In the genomic region with DNA sequence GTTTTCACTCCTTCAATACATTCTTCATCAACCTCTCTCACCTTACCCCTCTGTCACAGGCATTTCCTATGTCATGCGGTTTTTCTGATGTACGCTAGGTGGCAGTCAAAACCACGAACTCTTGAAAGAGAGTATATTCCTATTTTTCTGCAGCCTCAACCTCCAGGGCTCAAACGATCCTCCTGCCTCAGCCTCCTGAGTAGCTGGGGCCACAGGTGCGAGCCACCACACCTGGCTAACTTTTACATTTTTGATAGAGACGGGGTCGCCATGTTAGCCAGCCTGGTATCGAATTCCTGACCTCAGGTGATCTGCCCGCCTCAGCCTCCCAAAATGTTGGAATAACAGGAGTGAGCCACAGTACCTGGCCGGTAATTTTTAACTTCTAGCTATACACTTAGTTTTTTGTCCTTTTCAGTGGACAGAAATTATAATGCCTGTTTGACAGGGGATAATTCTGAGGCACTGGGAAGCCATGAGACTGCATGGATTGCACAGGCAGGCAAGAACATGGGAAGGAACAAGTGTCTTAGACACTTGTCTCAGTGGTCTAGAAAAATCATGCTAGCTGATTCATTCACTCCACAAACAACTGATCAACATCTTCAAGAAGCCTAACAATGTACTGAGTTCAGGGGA, we compare ENCODE assay signal across 8 cellular contexts. TPM values are rescaled to one million over a fixed set of nuclear protein-coding genes. Genes with fewer than 3 reads are reported as not detected.
DNase-seq lines count a peak whose midpoint lies in the region; ATAC-seq and TF ChIP-seq lines count a peak whose summit lies in the region.

No MANE protein-coding gene starts in this region.

- TF ChIP-seq CTCF in glutamatergic neuron (IDR thresholded peaks at IDR 0.05; ENCODE audit: partially characterized antibody, unreplicated experiment): peak; percentile 85

- H3K4me3 Mint-ChIP-seq in CD4-positive, CD25-positive, alpha-beta regulatory T cell: no peak overlapping the region
- no peak overlapping the region for H3K4me3 Mint-ChIP-seq in activated T-helper 17 cell treated with anti-CD3 and anti-CD28 coated beads, Interleukin-2, amount 50 U/mL, for 72 hours
- no peak overlapping the region for H3K4me3 Mint-ChIP-seq in glutamatergic neuron (ENCODE audit: unreplicated experiment)

- no peak overlapping the region for H3K27ac ChIP-seq in CD4-positive, CD25-positive, alpha-beta regulatory T cell (ENCODE audit: insufficient read depth, low read length, poor library complexity, severe bottlenecking)

- no peak overlapping the region for H3K4me3 ChIP-seq in CD4-positive, CD25-positive, alpha-beta regulatory T cell (ENCODE audit: low read depth, low read length)
- H3K4me3 ChIP-seq in H7 (ENCODE audit: insufficient read depth, low read depth, low read length): no peak overlapping the region

- peaks cover 2% of the 10 kb centered on the region for H3K27me3 ChIP-seq in CD4-positive, CD25-positive, alpha-beta regulatory T cell (ENCODE audit: control insufficient read depth, insufficient read depth, low read length)
- no peaks in the 10 kb centered on the region for H3K27me3 ChIP-seq in H7 (ENCODE audit: control insufficient read depth, insufficient read depth, low read length)

- no peaks in the 10 kb centered on the region for H3K9me3 Mint-ChIP-seq in CD4-positive, CD25-positive, alpha-beta regulatory T cell
- H3K9me3 Mint-ChIP-seq in activated T-helper 17 cell treated with anti-CD3 and anti-CD28 coated beads, Interleukin-2, amount 50 U/mL, for 72 hours: no peaks in the 10 kb centered on the region
- H3K9me3 Mint-ChIP-seq in glutamatergic neuron (ENCODE audit: unreplicated experiment): peaks cover 5% of the 10 kb centered on the region

- peak; percentile 22 to 75 (median 69) for DNase-seq in CD4-positive, CD25-positive, alpha-beta regulatory T cell
- DNase-seq in H7 (peak; percentile 54), NCI-H82 treated with DMSO at 0.1 percent for 48 hours (lab: John Stamatoyannopoulos, UW; ENCODE audit: unreplicated experiment) (peak; percentile 57), glutamatergic neuron (no peak), retina (peak; percentile 47), GOT3 (lab: John Stamatoyannopoulos, UW) (no peak)

- H3K4me1 Mint-ChIP-seq in CD4-positive, CD25-positive, alpha-beta regulatory T cell: peaks cover 6 to 16% (median 10%) of the 10 kb centered on the region in 4 donors
- H3K4me1 Mint-ChIP-seq in activated T-helper 17 cell treated with anti-CD3 and anti-CD28 coated beads, Interleukin-2, amount 50 U/mL, for 72 hours: no peaks in the 10 kb centered on the region
- H3K4me1 Mint-ChIP-seq in glutamatergic neuron (ENCODE audit: low read depth, unreplicated experiment): no peaks in the 10 kb centered on the region

- ATAC-seq in CD4-positive, CD25-positive, alpha-beta regulatory T cell (ENCODE audit: low read depth in 2 of 2): peak; percentile 53 to 60
- ATAC-seq in activated T-helper 17 cell treated with anti-CD3 and anti-CD28 coated beads, Interleukin-2, amount 50 U/mL, for 72 hours (replicated peaks): peak; percentile 71
- no peak for ATAC-seq in HG03139 (IDR thresholded peaks at IDR 0.05; ENCODE audit: unreplicated experiment)

- H3K27me3 Mint-ChIP-seq in CD4-positive, CD25-positive, alpha-beta regulatory T cell: peaks cover 9% of the 10 kb centered on the region
- no peaks in the 10 kb centered on the region for H3K27me3 Mint-ChIP-seq in activated T-helper 17 cell treated with anti-CD3 and anti-CD28 coated beads, Interleukin-2, amount 50 U/mL, for 72 hours
- peaks cover 2% of the 10 kb centered on the region for H3K27me3 Mint-ChIP-seq in glutamatergic neuron (ENCODE audit: unreplicated experiment)

- no peaks in the 10 kb centered on the region for H3K36me3 Mint-ChIP-seq in CD4-positive, CD25-positive, alpha-beta regulatory T cell
- no peaks in the 10 kb centered on the region for H3K36me3 Mint-ChIP-seq in activated T-helper 17 cell treated with anti-CD3 and anti-CD28 coated beads, Interleukin-2, amount 50 U/mL, for 72 hours (ENCODE audit: low read depth)
- H3K36me3 Mint-ChIP-seq in glutamatergic neuron (ENCODE audit: unreplicated experiment): no peaks in the 10 kb centered on the region

- H3K36me3 ChIP-seq in CD4-positive, CD25-positive, alpha-beta regulatory T cell (ENCODE audit: control insufficient read depth, insufficient read depth, low read length): no peaks in the 10 kb centered on the region
- no peaks in the 10 kb centered on the region for H3K36me3 ChIP-seq in H7 (replicated peaks; ENCODE audit: control insufficient read depth, insufficient read depth, low read length)

- H3K9me3 ChIP-seq in CD4-positive, CD25-positive, alpha-beta regulatory T cell (ENCODE audit: control insufficient read depth in 2 of 2, low read length in 2 of 2): no peaks in the 10 kb centered on the region

- H3K27ac Mint-ChIP-seq in CD4-positive, CD25-positive, alpha-beta regulatory T cell: peak overlapping the region in 2 of 3 donors; percentile 33 to 63
- H3K27ac Mint-ChIP-seq in activated T-helper 17 cell treated with anti-CD3 and anti-CD28 coated beads, Interleukin-2, amount 50 U/mL, for 72 hours: no peak overlapping the region
- no peak overlapping the region for H3K27ac Mint-ChIP-seq in glutamatergic neuron (ENCODE audit: unreplicated experiment)

- peaks cover 6% of the 10 kb centered on the region for H3K4me1 ChIP-seq in CD4-positive, CD25-positive, alpha-beta regulatory T cell (ENCODE audit: control insufficient read depth, insufficient read depth, low read length, poor library complexity, severe bottlenecking)

RNA-seq across cellular contexts. Expression of gene HFE, which starts 22.5 kb away (rescaled TPM):
- 2.6 TPM for total RNA-seq in CD4-positive, CD25-positive, alpha-beta regulatory T cell
- polyA plus RNA-seq in CD4-positive, CD25-positive, alpha-beta regulatory T cell: 1 to 10 TPM; 1.2 to 2.5 (median 2.4) TPM
- total RNA-seq in H7 (2014; rRNA removed; shearing (Covaris generic)): 0.38 and 0.81 TPM in 2 replicates
- total RNA-seq in activated T-helper 17 cell treated with anti-CD3 and anti-CD28 coated beads, Interleukin-2, amount 50 U/mL, for 72 hours: 1 to 10 TPM; 1.7 to 2.1 TPM
- not detected for total RNA-seq in glutamatergic neuron (ENCODE audit: unreplicated experiment)

Comparison
In these comparisons a context has a peak if more than half of its experiments do, and no peak if none do; other contexts are left out.
1. DNase-seq: peak in CD4-positive, CD25-positive, alpha-beta regulatory T cell (3 of 3), H7 (single experiment), NCI-H82 treated with DMSO at 0.1 percent for 48 hours (single experiment) and retina (single experiment); none in glutamatergic neuron (single experiment) and GOT3 (single experiment).
2. H3K27ac Mint-ChIP-seq: peak in CD4-positive, CD25-positive, alpha-beta regulatory T cell (2 of 3); none in activated T-helper 17 cell treated with anti-CD3 and anti-CD28 coated beads, Interleukin-2, amount 50 U/mL, for 72 hours (single experiment) and glutamatergic neuron (single experiment).